Comparison of ENCODE assay signal across 8 cellular contexts in genomic region chr13:41457589-41458186, GRCh38. TPM values are rescaled to one million over a fixed set of nuclear protein-coding genes. Genes with fewer than 3 reads are reported as not detected.
DNase-seq lines count a peak whose midpoint lies in the region; ATAC-seq and TF ChIP-seq lines count a peak whose summit lies in the region.

No MANE protein-coding gene starts in this region.

- TF ChIP-seq CTCF in colonic mucosa (IDR thresholded peaks at IDR 0.05) (no peak), mesothelial cell of epicardium (IDR thresholded peaks at IDR 0.05; ENCODE audit: unreplicated experiment) (no peak), transverse colon (IDR thresholded peaks at IDR 0.05) (no peak)

- intact Hi-C loops in colonic mucosa (cut with DNase I), result no loop called here
- intact Hi-C loops in transverse colon (cut with DNase I; ENCODE audit: low total_unique reads), result no loop called here

- peak overlapping the region; percentile 95 for H3K4me3 Mint-ChIP-seq in T-helper 2 cell treated with Interferon-gamma antibody and Interleukin-4, amounts not matched to agents 5 μg/mL and 100 μg/mL, for 36 hours
- H3K4me3 Mint-ChIP-seq in mesothelial cell of epicardium, result peak overlapping the region; percentile 55

- H3K27me3 ChIP-seq in colonic mucosa (peaks cover 23% of the 10 kb centered on the region), transverse colon (peaks cover 42% of the 10 kb centered on the region)

- 1% methylated on average over 14 of the region's 56 CpGs; no CpG with 5 or more reads in 1 of the 2 donors for WGBS in transverse colon (ENCODE audit: low coverage in 1 of 2), 2 donors

- H3K27me3 Mint-ChIP-seq in T-helper 2 cell treated with Interferon-gamma antibody and Interleukin-4, amounts not matched to agents 5 μg/mL and 100 μg/mL, for 36 hours (ENCODE audit: low read depth), result peaks cover 28% of the 10 kb centered on the region
- peaks cover 83% of the 10 kb centered on the region for H3K27me3 Mint-ChIP-seq in mesothelial cell of epicardium (ENCODE audit: low read depth)

- no peaks in the 10 kb centered on the region for H3K9me3 ChIP-seq in colonic mucosa
- H3K9me3 ChIP-seq in transverse colon, result no peaks in the 10 kb centered on the region

- no peaks in the 10 kb centered on the region for H3K9me3 Mint-ChIP-seq in T-helper 2 cell treated with Interferon-gamma antibody and Interleukin-4, amounts not matched to agents 5 μg/mL and 100 μg/mL, for 36 hours
- H3K9me3 Mint-ChIP-seq in mesothelial cell of epicardium, result peaks cover 2% of the 10 kb centered on the region

- no peak for TF ChIP-seq EP300 in transverse colon (IDR thresholded peaks at IDR 0.05; ENCODE audit: low read depth)

- H3K27ac ChIP-seq in colonic mucosa (no peak overlapping the region), transverse colon (peak overlapping the region; percentile 53 to 71 (median 60))

- peaks cover 28% of the 10 kb centered on the region for H3K36me3 Mint-ChIP-seq in T-helper 2 cell treated with Interferon-gamma antibody and Interleukin-4, amounts not matched to agents 5 μg/mL and 100 μg/mL, for 36 hours (ENCODE audit: low read depth)
- no peaks in the 10 kb centered on the region for H3K36me3 Mint-ChIP-seq in mesothelial cell of epicardium

- H3K27ac Mint-ChIP-seq in T-helper 2 cell treated with Interferon-gamma antibody and Interleukin-4, amounts not matched to agents 5 μg/mL and 100 μg/mL, for 36 hours, result peak overlapping the region; percentile 89
- no peak overlapping the region for H3K27ac Mint-ChIP-seq in mesothelial cell of epicardium

- H3K36me3 ChIP-seq in colonic mucosa (no peaks in the 10 kb centered on the region), transverse colon (peaks cover 0 to 2% (median 0%) of the 10 kb centered on the region in 4 donors)

- peak overlapping the region; percentile 48 for H3K9ac ChIP-seq in colonic mucosa (ENCODE audit: low read depth in 2 of 2, low read length in 2 of 2)

- in situ Hi-C loops in transverse colon (cut with MboI; ENCODE audit: low pct_ligation_motif_present in 1 of 4, low pct_unique_long_range_greater_than_20kb in 1 of 4, low sequenced_read_pairs in 3 of 4), result no loop called here

- H3K4me1 ChIP-seq in colonic mucosa (no peaks in the 10 kb centered on the region), transverse colon (peaks cover 4 to 24% (median 21%) of the 10 kb centered on the region in 4 donors)

- TF ChIP-seq POLR2A in transverse colon (IDR thresholded peaks at IDR 0.05), result no peak

- H3K4me3 ChIP-seq in colonic mucosa (peak overlapping the region; percentile 48), transverse colon (peak overlapping the region; percentile 56 to 66 (median 64))

- H3K4me1 Mint-ChIP-seq in T-helper 2 cell treated with Interferon-gamma antibody and Interleukin-4, amounts not matched to agents 5 μg/mL and 100 μg/mL, for 36 hours (ENCODE audit: low read depth), result peaks cover 39% of the 10 kb centered on the region
- H3K4me1 Mint-ChIP-seq in mesothelial cell of epicardium, result peaks cover 2% of the 10 kb centered on the region

- ATAC-seq in GM18498 (IDR thresholded peaks at IDR 0.05; ENCODE audit: unreplicated experiment) (peak; percentile 28), HG02798 (IDR thresholded peaks at IDR 0.05; ENCODE audit: poor library complexity, unreplicated experiment) (peak; percentile 12), HG03378 (IDR thresholded peaks at IDR 0.05; ENCODE audit: unreplicated experiment) (no peak)

- DNase-seq in T-helper 2 cell treated with Interferon-gamma antibody and Interleukin-4, amounts not matched to agents 5 μg/mL and 100 μg/mL, for 36 hours (ENCODE audit: low spot score), result peak; percentile 40
- DNase-seq in colonic mucosa, result peak; percentile 24
- no peak for DNase-seq in mesothelial cell of epicardium (ENCODE audit: low spot score in 2 of 2, unreplicated experiment in 2 of 2)
- DNase-seq in transverse colon, result no peak
- DNase-seq in NCI-H2196 treated with DMSO at 0.1 percent for 48 hours (lab: John Stamatoyannopoulos, UW; ENCODE audit: unreplicated experiment), result no peak

RNA-seq across cellular contexts. Expression of gene RGCC, which starts 0.3 kb away (rescaled TPM):
- total RNA-seq in colonic mucosa (10 to 100 TPM in 1 of 2 donors, 1 to 10 TPM in 1; 5.6 to 10.4 TPM), mesothelial cell of epicardium (0.85 to 2.1 TPM (median 1.9 TPM) in 3 replicates), transverse colon (10 to 100 TPM in 3 of 4 donors, 1 to 10 TPM in 1; 5.6 to 54.1 (median 35.6) TPM)

Comparison
In these comparisons a context has a peak if more than half of its experiments do, and no peak if none do; other contexts are left out.
1. DNase-seq: peak in T-helper 2 cell treated with Interferon-gamma antibody and Interleukin-4, amounts not matched to agents 5 μg/mL and 100 μg/mL, for 36 hours (single experiment) and colonic mucosa (single experiment); none in mesothelial cell of epicardium (0 of 2), transverse colon (single experiment) and NCI-H2196 treated with DMSO at 0.1 percent for 48 hours (single experiment).